In genomic region chr2:171711351-171711750, GRCh38 we compare ENCODE assay signal across 24 cellular contexts. TPM values are rescaled to one million over a fixed set of nuclear protein-coding genes. Genes with fewer than 3 reads are reported as not detected.
DNase-seq lines count a peak whose midpoint lies in the region; ATAC-seq, FAIRE-seq and TF ChIP-seq lines count a peak whose summit lies in the region.
"Had no signal": no experiment of that assay in that cellular context is flagged by ENCODE, and none has a peak within 500 bp of the region (broad histone marks: within the 10 kb centered on the region; RNA-seq: fewer than 3 reads in every experiment).

No MANE protein-coding gene starts in this region.

- peak; percentile 30 for DNase-seq in astrocyte (ENCODE audit: low read depth)
- peak; percentile 46 for DNase-seq in fibroblast of pulmonary artery (ENCODE audit: low read depth)
- no peak for DNase-seq in smooth muscle cell (lab: John Stamatoyannopoulos, UW; ENCODE audit: unreplicated experiment)
- no peak for DNase-seq in C1 segment of cervical spinal cord (lab: John Stamatoyannopoulos, UW)
- DNase-seq in D721Med (ENCODE audit: insufficient read length, low spot score) = no peak
- DNase-seq: activated CD4-positive, alpha-beta T cell treated with anti-CD3 and anti-CD28 coated beads, Interleukin-2, amount 50 U/mL, for 48 hours; activated naive CD4-positive, alpha-beta T cell; cerebellar nuclear complex; COR-L47; DND-41; effector CD8-positive, alpha-beta T cell; left ventricle myocardium superior; MG63; mucosa of descending colon; NCI-H1436; NCI-H524; Right ventricle myocardium superior; stimulated activated CD4-positive, alpha-beta T cell treated with anti-CD3 and anti-CD28 coated beads, Interleukin-4, amount 100 ng/mL, for 1 hour; stimulated activated naive CD8-positive, alpha-beta T cell treated with anti-CD3 and anti-CD28 coated beads, Interleukin-15, amount 100 ng/mL, for 72 hours; trophoblast cell; WERI-Rb-1 had no signal

- peak overlapping the region; percentile 66 for H3K27ac Mint-ChIP-seq in astrocyte (ENCODE audit: unreplicated experiment)
- H3K27ac Mint-ChIP-seq: stimulated activated naive CD8-positive, alpha-beta T cell treated with anti-CD3 and anti-CD28 coated beads, Interleukin-15, amount 100 ng/mL, for 72 hours; T-helper 1 cell treated with Interleukin-12 subunit alpha and Interleukin-12 subunit beta and Interleukin-4 antibody, amounts not matched to agents 30 μg/mL and 1 μg/mL, for 36 hours had no signal

- peaks cover 3% of the 10 kb centered on the region for H3K36me3 Mint-ChIP-seq in astrocyte (ENCODE audit: low read depth, unreplicated experiment)

- H4K20me1 ChIP-seq in astrocyte (ENCODE audit: insufficient read depth, low read length) (peaks cover 14% of the 10 kb centered on the region), smooth muscle cell (ENCODE audit: low read depth) (peaks cover 53% of the 10 kb centered on the region)

- no peaks in the 10 kb centered on the region for H3K9me3 ChIP-seq in HUES48 (ENCODE audit: control insufficient read depth, insufficient read depth, low read length)
- H3K9me3 ChIP-seq in astrocyte (ENCODE audit: insufficient read depth, low read depth, low read length) = no peaks in the 10 kb centered on the region
- no peaks in the 10 kb centered on the region for H3K9me3 ChIP-seq in smooth muscle cell (replicated peaks; ENCODE audit: low read depth)
- H3K9me3 ChIP-seq: MG63, mucosa of descending colon had no signal

- H3K79me2 ChIP-seq in astrocyte (ENCODE audit: insufficient read depth, low read length) = peaks cover 54% of the 10 kb centered on the region
- H3K79me2 ChIP-seq in smooth muscle cell (ENCODE audit: low read depth) = peaks cover 70% of the 10 kb centered on the region

- no peaks in the 10 kb centered on the region for H3F3A ChIP-seq in smooth muscle cell (ENCODE audit: low read depth)

- FAIRE-seq in astrocyte (lab: Jason Lieb, UNC) (no peak), D721Med (lab: Jason Lieb, UNC) (no peak)

- no peaks in the 10 kb centered on the region; the same call in 1 of the 2 replicates for H3K4me1 ChIP-seq in HUES48 (ENCODE audit: control insufficient read depth, insufficient read depth, low read length)
- peaks cover 10% of the 10 kb centered on the region for H3K4me1 ChIP-seq in astrocyte (ENCODE audit: insufficient read depth, low read length)
- peaks cover 10% of the 10 kb centered on the region for H3K4me1 ChIP-seq in smooth muscle cell (ENCODE audit: low read depth)

- H2AFZ ChIP-seq in astrocyte (ENCODE audit: low read depth, low read length) (no peak overlapping the region), smooth muscle cell (ENCODE audit: low read depth) (no peak overlapping the region)

- H3K36me3 ChIP-seq in HUES48 (ENCODE audit: control insufficient read depth, insufficient read depth, low read length) (peaks cover 14% of the 10 kb centered on the region), astrocyte (ENCODE audit: insufficient read depth, low read length) (peaks cover 12% of the 10 kb centered on the region), smooth muscle cell (ENCODE audit: low read depth) (peaks cover 5% of the 10 kb centered on the region)

- TF ChIP-seq CTCF in astrocyte (IDR thresholded peaks at IDR 0.05; ENCODE audit: insufficient read depth, low read depth, low read length) (no peak), fibroblast of pulmonary artery (IDR thresholded peaks at IDR 0.05; ENCODE audit: low read length, missing control alignments) (no peak), smooth muscle cell (IDR thresholded peaks at IDR 0.05; ENCODE audit: borderline replicate concordance, insufficient read depth, poor library complexity, severe bottlenecking) (no peak), D721Med (IDR thresholded peaks at IDR 0.05; ENCODE audit: insufficient read depth, missing control alignments) (no peak)

- H3K27me3 ChIP-seq in HUES48 (ENCODE audit: control insufficient read depth, insufficient read depth, low read length) (no peaks in the 10 kb centered on the region), astrocyte (ENCODE audit: insufficient read depth, low read length) (no peaks in the 10 kb centered on the region), smooth muscle cell (ENCODE audit: low read depth) (no peaks in the 10 kb centered on the region)
- H3K27me3 ChIP-seq: MG63 had no signal

- peaks cover 8% of the 10 kb centered on the region for H3K4me1 Mint-ChIP-seq in astrocyte (ENCODE audit: low read depth, unreplicated experiment)
- H3K4me1 Mint-ChIP-seq: stimulated activated naive CD8-positive, alpha-beta T cell treated with anti-CD3 and anti-CD28 coated beads, Interleukin-15, amount 100 ng/mL, for 72 hours had no signal

- H3K9me3 Mint-ChIP-seq in astrocyte (ENCODE audit: unreplicated experiment) = no peaks in the 10 kb centered on the region
- H3K9me3 Mint-ChIP-seq: stimulated activated naive CD8-positive, alpha-beta T cell treated with anti-CD3 and anti-CD28 coated beads, Interleukin-15, amount 100 ng/mL, for 72 hours; T-helper 1 cell treated with Interleukin-12 subunit alpha and Interleukin-12 subunit beta and Interleukin-4 antibody, amounts not matched to agents 30 μg/mL and 1 μg/mL, for 36 hours had no signal

- H3K4me3 ChIP-seq in HUES48 (ENCODE audit: low read depth, low read length) (no peak overlapping the region), astrocyte (ENCODE audit: insufficient read depth, low read depth, low read length) (no peak overlapping the region), fibroblast of pulmonary artery (replicated peaks; ENCODE audit: low read depth, low read length) (no peak overlapping the region), smooth muscle cell (no peak overlapping the region)
- H3K4me3 ChIP-seq: MG63, mucosa of descending colon had no signal

- no peak overlapping the region for H3K4me2 ChIP-seq in astrocyte (ENCODE audit: low read length)
- H3K4me2 ChIP-seq in smooth muscle cell = peak overlapping the region; percentile 71

- no peak overlapping the region for H3K4me3 Mint-ChIP-seq in astrocyte (ENCODE audit: unreplicated experiment)
- H3K4me3 Mint-ChIP-seq: stimulated activated naive CD8-positive, alpha-beta T cell treated with anti-CD3 and anti-CD28 coated beads, Interleukin-15, amount 100 ng/mL, for 72 hours; T-helper 1 cell treated with Interleukin-12 subunit alpha and Interleukin-12 subunit beta and Interleukin-4 antibody, amounts not matched to agents 30 μg/mL and 1 μg/mL, for 36 hours had no signal

- no peaks in the 10 kb centered on the region for H3K27me3 Mint-ChIP-seq in astrocyte (ENCODE audit: low read depth, unreplicated experiment)
- H3K27me3 Mint-ChIP-seq: stimulated activated naive CD8-positive, alpha-beta T cell treated with anti-CD3 and anti-CD28 coated beads, Interleukin-15, amount 100 ng/mL, for 72 hours had no signal

- ATAC-seq in HG03378 (IDR thresholded peaks at IDR 0.05; ENCODE audit: unreplicated experiment) = no peak
- ATAC-seq: left ventricle myocardium superior; mucosa of descending colon; stimulated activated naive CD8-positive, alpha-beta T cell treated with anti-CD3 and anti-CD28 coated beads, Interleukin-15, amount 100 ng/mL, for 72 hours had no signal

- H3K9ac ChIP-seq in HUES48 (ENCODE audit: low read depth, low read length) (no peak overlapping the region), astrocyte (ENCODE audit: low read length) (no peak overlapping the region), smooth muscle cell (ENCODE audit: low read depth) (no peak overlapping the region)

- peak overlapping the region; percentile 57 for H3K27ac ChIP-seq in HUES48 (ENCODE audit: low read depth, low read length)
- H3K27ac ChIP-seq in astrocyte (ENCODE audit: low read depth, low read length) = peak overlapping the region; percentile 75
- peak overlapping the region; percentile 80 for H3K27ac ChIP-seq in smooth muscle cell (ENCODE audit: low read depth)
- H3K27ac ChIP-seq: WERI-Rb-1 had no signal

RNA-seq across cellular contexts. Expression of gene DYNC1I2, which starts 24.1 kb away (rescaled TPM):
- total RNA-seq in astrocyte (117 and 121 TPM in 2 replicates), smooth muscle cell (205 and 236 TPM in 2 replicates)
- 66.1 and 75.4 TPM in 2 replicates for polyA plus RNA-seq in smooth muscle cell

Comparison
In these comparisons a context has a peak if more than half of its experiments do, and no peak if none do; other contexts are left out.
1. DNase-seq: peak in astrocyte (single experiment) and fibroblast of pulmonary artery (single experiment); none in smooth muscle cell (single experiment), C1 segment of cervical spinal cord (0 of 14) and D721Med (single experiment).
2. Peak in every context shown above with its lines, with median percentiles within 50 percentile points of each other: H3K27ac ChIP-seq.